Comparison of ENCODE assay signal across 8 cellular contexts in the genomic region with DNA sequence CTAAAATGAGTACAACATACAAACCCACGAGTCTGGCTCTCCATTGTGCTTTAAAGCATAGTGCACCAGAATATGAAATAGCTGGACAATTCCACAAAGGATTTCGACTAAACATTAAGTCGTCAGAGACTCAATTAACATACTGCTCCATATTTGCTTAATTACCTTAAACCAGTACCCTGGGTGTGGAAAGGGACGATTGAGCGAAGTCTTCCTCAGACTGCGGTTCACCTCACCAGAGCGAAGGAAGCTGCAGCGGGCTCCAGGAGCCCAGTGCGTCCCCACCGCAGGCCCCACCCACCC. TPM values are rescaled to one million over a fixed set of nuclear protein-coding genes. Genes with fewer than 3 reads are reported as not detected.
DNase-seq lines count a peak whose midpoint lies in the region; ATAC-seq, FAIRE-seq and TF ChIP-seq lines count a peak whose summit lies in the region.

No MANE protein-coding gene starts in this region.

- H3K4me1 ChIP-seq in effector memory CD4-positive, alpha-beta T cell (ENCODE audit: control insufficient read depth, insufficient read depth, low read length, poor library complexity, severe bottlenecking), result peaks cover 9% of the 10 kb centered on the region
- H3K4me1 ChIP-seq in osteoblast (ENCODE audit: insufficient read depth, low read length), result peaks cover 10% of the 10 kb centered on the region

- peaks cover 7% of the 10 kb centered on the region for H3K4me1 Mint-ChIP-seq in activated T-cell treated with anti-CD3 and anti-CD28 coated beads, Interleukin-2, amount 50 U/mL, for 4 hours (ENCODE audit: low read depth)

- H3K79me2 ChIP-seq in osteoblast (ENCODE audit: insufficient read depth, low read length), result peaks cover 12% of the 10 kb centered on the region

- peak overlapping the region; percentile 88 for H2AFZ ChIP-seq in osteoblast (ENCODE audit: low read length)

- no peaks in the 10 kb centered on the region for H3K36me3 ChIP-seq in effector memory CD4-positive, alpha-beta T cell (ENCODE audit: control insufficient read depth, insufficient read depth, low read length)
- H3K36me3 ChIP-seq in osteoblast (ENCODE audit: insufficient read depth, low read length), result no peaks in the 10 kb centered on the region

- H3K27me3 ChIP-seq in effector memory CD4-positive, alpha-beta T cell (replicated peaks; ENCODE audit: control insufficient read depth, insufficient read depth, low read length, poor library complexity, severe bottlenecking), result no peaks in the 10 kb centered on the region
- H3K27me3 ChIP-seq in osteoblast (ENCODE audit: insufficient read depth, low read length), result no peaks in the 10 kb centered on the region

- H3K4me3 ChIP-seq in NB4 (ENCODE audit: low read depth, low read length) (peak overlapping the region; percentile 63), osteoblast (ENCODE audit: insufficient read depth, low read length) (peak overlapping the region; percentile 91)
- H3K4me3 ChIP-seq in effector memory CD4-positive, alpha-beta T cell (ENCODE audit: insufficient read depth, low read depth, low read length, poor library complexity, severe bottlenecking), result no peak overlapping the region

- ATAC-seq in activated T-cell treated with anti-CD3 and anti-CD28 coated beads, Interleukin-2, amount 50 U/mL, for 4 hours, result no peak

- no peak for TF ChIP-seq CTCF in NB4 (IDR thresholded peaks at IDR 0.05; ENCODE audit: low read depth, low read length)
- TF ChIP-seq CTCF in osteoblast (IDR thresholded peaks at IDR 0.05; ENCODE audit: extremely low read depth, low read depth, low read length), result no peak

- peaks cover 19% of the 10 kb centered on the region for H3K27me3 Mint-ChIP-seq in activated T-cell treated with anti-CD3 and anti-CD28 coated beads, Interleukin-2, amount 50 U/mL, for 4 hours (ENCODE audit: low read depth)

- no peaks in the 10 kb centered on the region for H3K9me3 Mint-ChIP-seq in activated T-cell treated with anti-CD3 and anti-CD28 coated beads, Interleukin-2, amount 50 U/mL, for 4 hours

- TF ChIP-seq POLR2A in NB4 (IDR thresholded peaks at IDR 0.05; ENCODE audit: extremely low read depth, insufficient read length), result no peak

- DNase-seq in activated T-cell treated with anti-CD3 and anti-CD28 coated beads, Interleukin-2, amount 50 U/mL, for 4 hours, result no peak
- no peak for DNase-seq in activated T-cell treated with anti-CD3 and anti-CD28 coated beads, Interleukin-2, amount 50 U/mL, for 1 hour
- DNase-seq in NB4 (ENCODE audit: low read depth) (no peak), osteoblast (ENCODE audit: insufficient read length, low spot score, missing footprints) (no peak), frontal cortex (ENCODE audit: low spot score in 2 of 2) (no peak), foreskin melanocyte (no peak), NCI-H1436 treated with DMSO at 0.1 percent for 48 hours (lab: John Stamatoyannopoulos, UW) (no peak)
- no peak for DNase-seq in effector memory CD4-positive, alpha-beta T cell

- H4K20me1 ChIP-seq in osteoblast (ENCODE audit: insufficient read depth, low read length), result no peaks in the 10 kb centered on the region

- H3K4me3 Mint-ChIP-seq in activated T-cell treated with anti-CD3 and anti-CD28 coated beads, Interleukin-2, amount 50 U/mL, for 4 hours, result peak overlapping the region; percentile 43

- no peaks in the 10 kb centered on the region for H3K36me3 Mint-ChIP-seq in activated T-cell treated with anti-CD3 and anti-CD28 coated beads, Interleukin-2, amount 50 U/mL, for 4 hours (ENCODE audit: insufficient read depth)

- H3K4me2 ChIP-seq in osteoblast (ENCODE audit: insufficient read depth, low read length), result peak overlapping the region; percentile 94

- H3K27ac ChIP-seq in effector memory CD4-positive, alpha-beta T cell (ENCODE audit: insufficient read depth, low read length, poor library complexity, severe bottlenecking), result peak overlapping the region; percentile 51
- H3K27ac ChIP-seq in osteoblast (ENCODE audit: low read depth, low read length), result no peak overlapping the region

- H3K9me3 ChIP-seq in effector memory CD4-positive, alpha-beta T cell (ENCODE audit: control insufficient read depth, low read length), result no peaks in the 10 kb centered on the region
- H3K9me3 ChIP-seq in osteoblast (ENCODE audit: low read depth, low read length), result no peaks in the 10 kb centered on the region

- FAIRE-seq in frontal cortex (lab: Jason Lieb, UNC), result no peak

RNA-seq across cellular contexts. Expression of a gene that starts 0.2 kb away (rescaled TPM):
- 1 to 10 TPM in 1 of 3 donors, under 1 TPM in 2; 0.54 to 1.4 (median 0.68) TPM for total RNA-seq in activated T-cell treated with anti-CD3 and anti-CD28 coated beads, Interleukin-2, amount 50 U/mL, for 4 hours
- total RNA-seq in osteoblast (19.9 and 32.1 TPM in 2 replicates), frontal cortex (161 TPM)
